In genomic region chr2:186749179-186749578, GRCh38 we compare ENCODE assay signal across 28 cellular contexts.
"Had no signal": no experiment of that assay in that cellular context is flagged by ENCODE, and none has a peak within 500 bp of the region (broad histone marks: within the 10 kb centered on the region; RNA-seq: fewer than 3 reads in every experiment).

No MANE protein-coding gene starts in this region.

- H3K27ac ChIP-seq: brain microvascular endothelial cell, SJCRH30, WERI-Rb-1 had no signal

- ATAC-seq: activated CD4-positive, alpha-beta T cell treated with anti-CD3 and anti-CD28 coated beads for 36 hours; activated T-helper 17 cell treated with anti-CD3 and anti-CD28 coated beads, Interleukin-2, amount 50 U/mL, for 72 hours; Panc1; Right ventricle myocardium inferior had no signal

- H3K36me3 ChIP-seq: brain microvascular endothelial cell, MG63, WERI-Rb-1 had no signal

- H3K4me3 ChIP-seq: MG63, SJCRH30 had no signal

- H3K4me1 ChIP-seq: SJCRH30 had no signal

- H3K27me3 ChIP-seq: brain microvascular endothelial cell, MG63, SJCRH30 had no signal

- H3K9me3 ChIP-seq: MG63, SK-N-SH had no signal

- DNase-seq: activated CD4-positive, alpha-beta memory T cell treated with anti-CD3 and anti-CD28 coated beads, Interleukin-2, amount 10 ng/mL, durations not matched to agents 7 days and 5 days; activated CD4-positive, alpha-beta T cell treated with anti-CD3 and anti-CD28 coated beads for 36 hours; activated CD4-positive, alpha-beta T cell treated with anti-CD3 and anti-CD28 coated beads, Interleukin-2, amount 50 U/mL, for 1 hour; activated gamma-delta T cell; activated naive CD4-positive, alpha-beta T cell treated with anti-CD3 and anti-CD28 coated beads for 36 hours; activated T-cell treated with anti-CD3 and anti-CD28 coated beads for 4 hours; activated T-cell treated with anti-CD3 and anti-CD28 coated beads, Interleukin-2, amount 50 U/mL, for 48 hours; amygdala; brain microvascular endothelial cell; KG1; MG63; MV-4-11; NCI-H1105; NCI-H1436; NCI-H1694 treated with DMSO at 0.1 percent for 48 hours; NCI-H2029 treated with DMSO at 0.1 percent for 48 hours; NCI-H2227 treated with DMSO at 0.1 percent for 48 hours; NCI-H69; NK-92 treated with Interleukin-12 subunit alpha and Interleukin-12 subunit beta, amount 100 ng/mL, for 24 hours; OCI-M1; RPMI8226; SJCRH30; T-helper 1 cell; WERI-Rb-1 had no signal
